Comparison of ENCODE assay signal across 8 cellular contexts in genomic region chr13:102870677-102871415, GRCh38. TPM values are rescaled to one million over a fixed set of nuclear protein-coding genes. Genes with fewer than 3 reads are reported as not detected.
DNase-seq lines count a peak whose midpoint lies in the region; FAIRE-seq and TF ChIP-seq lines count a peak whose summit lies in the region.

No MANE protein-coding gene starts in this region.

- no peaks in the 10 kb centered on the region for H3K9me1 ChIP-seq in keratinocyte (ENCODE audit: control insufficient read depth, extremely low read depth, insufficient read depth, low read length)

- H3K27me3 ChIP-seq in keratinocyte (ENCODE audit: control insufficient read depth, extremely low read depth, insufficient read depth, low read length), result no peaks in the 10 kb centered on the region

- TF ChIP-seq POLR2A in NB4 (IDR thresholded peaks at IDR 0.05; ENCODE audit: extremely low read depth, insufficient read length), result no peak

- H3K27ac ChIP-seq in caudate nucleus (ENCODE audit: low read depth, low read length) (no peak overlapping the region), keratinocyte (ENCODE audit: control insufficient read depth, insufficient read depth, low read length) (no peak overlapping the region)

- no peak overlapping the region for H3K9ac ChIP-seq in keratinocyte (ENCODE audit: control insufficient read depth, extremely low read depth, insufficient read depth, low read length)

- peaks cover 28 to 30% of the 10 kb centered on the region in 2 experiments for H3K36me3 ChIP-seq in keratinocyte (ENCODE audit: control insufficient read depth in 2 of 2, extremely low read depth in 1 of 2, insufficient read depth in 2 of 2, low read length in 2 of 2)

- H3K4me1 ChIP-seq in keratinocyte (ENCODE audit: control insufficient read depth, extremely low read depth, insufficient read depth, low read length), result peaks cover 10% of the 10 kb centered on the region

- FAIRE-seq in keratinocyte (lab: Jason Lieb, UNC), result peak; percentile 68

- no peak overlapping the region for H2AFZ ChIP-seq in keratinocyte (ENCODE audit: control insufficient read depth, low read length)

- dilution Hi-C loops in keratinocyte (cut with MboI; ENCODE audit: extremely low pct_ligation_motif_present, low sequenced_read_pairs), result no loop called here

- peaks cover 4% of the 10 kb centered on the region for H3K79me2 ChIP-seq in keratinocyte (ENCODE audit: control insufficient read depth, insufficient read depth, low read length)

- H3K4me2 ChIP-seq in keratinocyte (ENCODE audit: control insufficient read depth, extremely low read depth, insufficient read depth, low read depth, low read length), result no peak overlapping the region

- no peaks in the 10 kb centered on the region for H3K9me3 ChIP-seq in keratinocyte (ENCODE audit: control insufficient read depth, low read depth, low read length)

- H3K4me3 ChIP-seq in HFF-Myc (replicated peaks; ENCODE audit: low read depth, low read length) (no peak overlapping the region), NB4 (ENCODE audit: low read depth, low read length) (no peak overlapping the region), keratinocyte (ENCODE audit: control insufficient read depth in 2 of 3, extremely low read depth in 1 of 3, insufficient read depth in 2 of 3, low read depth in 1 of 3, low read length in 3 of 3) (no peak overlapping the region)

- H4K20me1 ChIP-seq in keratinocyte (ENCODE audit: control insufficient read depth, extremely low read depth, insufficient read depth, low read length), result no peaks in the 10 kb centered on the region

- peak; percentile 1 to 17 (median 8) for DNase-seq in activated CD4-positive, CD25-positive, alpha-beta regulatory T cell (lab: John Stamatoyannopoulos, UW)
- no peak for DNase-seq in activated CD4-positive, CD25-positive, alpha-beta regulatory T cell treated with anti-CD3 and anti-CD28 coated beads, Interleukin-2, amount 50 U/mL, for 72 hours
- DNase-seq in HFF-Myc (ENCODE audit: extremely low read depth, low read depth) (no peak), NB4 (ENCODE audit: low read depth) (peak; percentile 73), UCSD-AML1 (lab: John Stamatoyannopoulos, UW; ENCODE audit: unreplicated experiment) (peak; percentile 29), caudate nucleus (lab: John Stamatoyannopoulos, UW) (peak in 57 of 61 donors; percentile 5 to 85 (median 56)), keratinocyte (ENCODE audit: low read depth, low spot score) (no peak)
- DNase-seq in stimulated activated CD4-positive, alpha-beta T cell treated with anti-CD3 and anti-CD28 coated beads, Interleukin-1b, Interleukin-23, amount 100 ng/mL, for 24 hours (ENCODE audit: low read depth in 4 of 4, low spot score in 1 of 4), result peak in 3 of 4 experiments; percentile 13 to 25 (median 16)

- TF ChIP-seq CTCF in HFF-Myc (IDR thresholded peaks at IDR 0.05; ENCODE audit: low read depth, low read length, missing control alignments) (peak; percentile 84), NB4 (IDR thresholded peaks at IDR 0.05; ENCODE audit: low read depth, low read length) (peak; percentile 71), keratinocyte (optimal IDR thresholded peaks at IDR 0.05 in 1 of 3, IDR thresholded peaks at IDR 0.05 in 1 of 3, conservative IDR thresholded peaks at IDR 0.05 in 1 of 3; ENCODE audit: extremely low read depth in 1 of 3, insufficient read depth in 2 of 3, low read length in 3 of 3) (peak; percentile 66 to 84 (median 75))

RNA-seq across cellular contexts. Expression of gene ERCC5, which starts 25.0 kb away (rescaled TPM):
- 27.0 to 40.3 TPM (median 35.4 TPM) in 3 replicates for polyA plus RNA-seq in keratinocyte
- polyA plus RNA-seq in keratinocyte (2011; ENCODE audit: low read depth), result 60.6 TPM
- polyA plus RNA-seq in keratinocyte (2011; cell fraction: cytosol; rRNA removed), result 24.6 and 28.1 TPM in 2 replicates
- 55.0 and 88.2 TPM in 2 replicates for polyA plus RNA-seq in keratinocyte (2011; cell fraction: nucleus; rRNA removed)
- 29.5 and 40.7 TPM in 2 replicates for polyA plus RNA-seq in keratinocyte (2012; ENCODE audit: low replicate concordance)
- polyA minus RNA-seq in keratinocyte, result 16.1 to 42.6 TPM (median 24.0 TPM) in 3 replicates
- 14.2 TPM for polyA minus RNA-seq in keratinocyte (2011; cell fraction: cytosol; rRNA and poly(A)+ RNA removed)
- 25.0 and 40.4 TPM in 2 replicates for polyA minus RNA-seq in keratinocyte (2011; cell fraction: nucleus; rRNA and poly(A)+ RNA removed)

Comparison
In these comparisons a context has a peak if more than half of its experiments do, and no peak if none do; other contexts are left out.
1. DNase-seq: peak in activated CD4-positive, CD25-positive, alpha-beta regulatory T cell (4 of 4), NB4 (single experiment), UCSD-AML1 (single experiment), caudate nucleus (57 of 61) and stimulated activated CD4-positive, alpha-beta T cell treated with anti-CD3 and anti-CD28 coated beads, Interleukin-1b, Interleukin-23, amount 100 ng/mL, for 24 hours (3 of 4); none in activated CD4-positive, CD25-positive, alpha-beta regulatory T cell treated with anti-CD3 and anti-CD28 coated beads, Interleukin-2, amount 50 U/mL, for 72 hours (single experiment), HFF-Myc (single experiment) and keratinocyte (single experiment).
2. Peak in every context shown above with its lines, with median percentiles within 50 percentile points of each other: CTCF ChIP-seq.